In the genomic region with DNA sequence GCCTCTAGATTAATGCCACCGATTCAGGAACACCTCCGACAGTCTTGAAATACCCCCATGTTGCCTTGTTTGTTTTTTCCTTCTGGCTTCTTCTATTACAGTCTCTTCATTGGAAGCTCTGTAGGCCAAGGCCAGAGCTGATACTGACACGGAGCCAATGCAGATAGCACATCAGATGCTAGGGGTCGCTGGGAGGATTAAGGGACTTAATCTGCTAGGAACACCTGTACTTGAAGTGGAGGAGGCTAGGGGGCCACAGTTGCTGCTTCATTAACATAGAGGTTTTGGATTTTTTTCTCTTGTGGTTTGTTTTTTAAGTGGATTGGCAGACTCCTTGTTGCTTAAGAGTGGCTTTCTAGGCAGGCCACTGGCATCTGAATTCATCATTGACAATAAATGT, we compare ENCODE assay signal across 33 cellular contexts. TPM values are rescaled to one million over a fixed set of nuclear protein-coding genes. Genes with fewer than 3 reads are reported as not detected.
DNase-seq lines count a peak whose midpoint lies in the region; ATAC-seq, FAIRE-seq and TF ChIP-seq lines count a peak whose summit lies in the region.
"Had no signal": no experiment of that assay in that cellular context is flagged by ENCODE, and none has a peak within 500 bp of the region (broad histone marks: within the 10 kb centered on the region; RNA-seq: fewer than 3 reads in every experiment).

No MANE protein-coding gene starts in this region.

- WGBS in endodermal cell (ENCODE audit: insufficient coverage in 1 of 2, insufficient read length in 1 of 2), 2 experiments, result 80 to 100% methylated on average over 1 to 4 of the region's 4 CpGs
- 53 to 63% methylated on average over 4 of the region's 4 CpGs for WGBS in pancreas, 2 donors

- peak; percentile 43 for TF ChIP-seq CTCF in endodermal cell (conservative IDR thresholded peaks at IDR 0.05)
- TF ChIP-seq CTCF in GM13976 (IDR thresholded peaks at IDR 0.05; ENCODE audit: borderline replicate concordance, control extremely low read depth, extremely low read depth, insufficient read depth, missing control alignments), result no peak
- TF ChIP-seq CTCF in pancreas (IDR thresholded peaks at IDR 0.05), result no peak

- FAIRE-seq in pancreas (lab: Jason Lieb, UNC), result no peak
- FAIRE-seq: urothelium cell line had no signal

- ATAC-seq in activated naive CD4-positive, alpha-beta T cell treated with anti-CD3 and anti-CD28 coated beads, Interleukin-2, amount 50 U/mL, for 72 hours, result no peak
- no peak for ATAC-seq in stimulated activated memory B cell treated with anti-CD40 and anti-IgM and Interleukin-4, amounts not matched to agents 10 μg/mL and 1 μg/mL and 100 μg/mL, for 72 hours
- no peak for ATAC-seq in pancreas
- ATAC-seq: right lobe of liver had no signal

- H3K27me3 ChIP-seq in endodermal cell (ENCODE audit: control insufficient read depth, insufficient read depth, low read length, poor library complexity, severe bottlenecking) (no peaks in the 10 kb centered on the region), pancreas (no peaks in the 10 kb centered on the region)
- H3K27me3 ChIP-seq: colonic mucosa, right lobe of liver, spleen, stomach had no signal

- no peaks in the 10 kb centered on the region for H3K36me3 ChIP-seq in endodermal cell (ENCODE audit: control insufficient read depth, insufficient read depth, low read length)
- no peaks in the 10 kb centered on the region for H3K36me3 ChIP-seq in pancreas
- H3K36me3 ChIP-seq: prostate gland had no signal

- peaks cover 29% of the 10 kb centered on the region for H3K36me3 Mint-ChIP-seq in activated naive CD4-positive, alpha-beta T cell treated with anti-CD3 and anti-CD28 coated beads, Interleukin-2, amount 50 U/mL, for 24 hours
- peaks cover 24 to 34% of the 10 kb centered on the region in 2 donors for H3K36me3 Mint-ChIP-seq in activated naive CD4-positive, alpha-beta T cell treated with anti-CD3 and anti-CD28 coated beads, Interleukin-2, amount 50 U/mL, for 72 hours
- peaks cover 39% of the 10 kb centered on the region for H3K36me3 Mint-ChIP-seq in endodermal cell (ENCODE audit: low read depth)
- H3K36me3 Mint-ChIP-seq in stimulated activated memory B cell treated with anti-CD40 and anti-IgM and Interleukin-4, amounts not matched to agents 10 μg/mL and 1 μg/mL and 100 μg/mL, for 72 hours, result peaks cover 68% of the 10 kb centered on the region

- peak overlapping the region; percentile 5 for H3K27ac Mint-ChIP-seq in activated naive CD4-positive, alpha-beta T cell treated with anti-CD3 and anti-CD28 coated beads, Interleukin-2, amount 50 U/mL, for 24 hours
- H3K27ac Mint-ChIP-seq in activated naive CD4-positive, alpha-beta T cell treated with anti-CD3 and anti-CD28 coated beads, Interleukin-2, amount 50 U/mL, for 72 hours, result peak overlapping the region in 1 of 2 donors; percentile 45
- no peak overlapping the region for H3K27ac Mint-ChIP-seq in endodermal cell
- peak overlapping the region; percentile 35 for H3K27ac Mint-ChIP-seq in stimulated activated memory B cell treated with anti-CD40 and anti-IgM and Interleukin-4, amounts not matched to agents 10 μg/mL and 1 μg/mL and 100 μg/mL, for 72 hours
- H3K27ac Mint-ChIP-seq: activated CD4-positive, alpha-beta T cell treated with anti-CD3 and anti-CD28 coated beads, Interleukin-2, amount 10 ng/mL, durations not matched to agents 24 days and 14 days; activated naive CD8-positive, alpha-beta T cell treated with anti-CD3 and anti-CD28 coated beads for 36 hours; T-helper 2 cell treated with Interferon-gamma antibody and Interleukin-4, amounts not matched to agents 5 μg/mL and 100 μg/mL, for 36 hours had no signal

- H3K4me3 ChIP-seq in endodermal cell (ENCODE audit: low read length) (no peak overlapping the region), pancreas (no peak overlapping the region)
- H3K4me3 ChIP-seq: colonic mucosa, left ventricle myocardium inferior, prostate gland, right lobe of liver, spleen, stomach had no signal

- H3K4me1 Mint-ChIP-seq in activated naive CD4-positive, alpha-beta T cell treated with anti-CD3 and anti-CD28 coated beads, Interleukin-2, amount 50 U/mL, for 24 hours, result no peaks in the 10 kb centered on the region
- H3K4me1 Mint-ChIP-seq in endodermal cell, result peaks cover 6% of the 10 kb centered on the region
- H3K4me1 Mint-ChIP-seq in stimulated activated memory B cell treated with anti-CD40 and anti-IgM and Interleukin-4, amounts not matched to agents 10 μg/mL and 1 μg/mL and 100 μg/mL, for 72 hours, result no peaks in the 10 kb centered on the region
- H3K4me1 Mint-ChIP-seq: activated CD4-positive, alpha-beta T cell treated with anti-CD3 and anti-CD28 coated beads, Interleukin-2, amount 10 ng/mL, durations not matched to agents 24 days and 14 days; activated naive CD8-positive, alpha-beta T cell treated with anti-CD3 and anti-CD28 coated beads for 36 hours had no signal

- in situ Hi-C loops in GM13976 (cut with MboI; ENCODE audit: low sequenced_read_pairs, unreplicated experiment), result no loop called here

- H3K9ac ChIP-seq in endodermal cell (ENCODE audit: extremely low read depth, low read length, poor library complexity, severe bottlenecking), result no peak overlapping the region

- no peak overlapping the region for H3K27ac ChIP-seq in endodermal cell (ENCODE audit: low read depth, low read length)
- H3K27ac ChIP-seq in pancreas, result no peak overlapping the region
- H3K27ac ChIP-seq: 22Rv1, colonic mucosa, left ventricle myocardium inferior, prostate gland, right lobe of liver, spleen, stomach had no signal

- intact Hi-C loops in pancreas (cut with DNase I), result no loop called here

- H3K4me3 Mint-ChIP-seq in activated naive CD4-positive, alpha-beta T cell treated with anti-CD3 and anti-CD28 coated beads, Interleukin-2, amount 50 U/mL, for 24 hours, result no peak overlapping the region
- H3K4me3 Mint-ChIP-seq in endodermal cell, result no peak overlapping the region
- H3K4me3 Mint-ChIP-seq in stimulated activated memory B cell treated with anti-CD40 and anti-IgM and Interleukin-4, amounts not matched to agents 10 μg/mL and 1 μg/mL and 100 μg/mL, for 72 hours, result no peak overlapping the region
- H3K4me3 Mint-ChIP-seq: activated CD4-positive, alpha-beta T cell treated with anti-CD3 and anti-CD28 coated beads, Interleukin-2, amount 10 ng/mL, durations not matched to agents 24 days and 14 days; activated naive CD8-positive, alpha-beta T cell treated with anti-CD3 and anti-CD28 coated beads for 36 hours; T-helper 2 cell treated with Interferon-gamma antibody and Interleukin-4, amounts not matched to agents 5 μg/mL and 100 μg/mL, for 36 hours had no signal

- no peaks in the 10 kb centered on the region for H3K27me3 Mint-ChIP-seq in activated naive CD4-positive, alpha-beta T cell treated with anti-CD3 and anti-CD28 coated beads, Interleukin-2, amount 50 U/mL, for 24 hours
- no peaks in the 10 kb centered on the region for H3K27me3 Mint-ChIP-seq in endodermal cell (ENCODE audit: insufficient read depth)
- H3K27me3 Mint-ChIP-seq in stimulated activated memory B cell treated with anti-CD40 and anti-IgM and Interleukin-4, amounts not matched to agents 10 μg/mL and 1 μg/mL and 100 μg/mL, for 72 hours, result no peaks in the 10 kb centered on the region
- H3K27me3 Mint-ChIP-seq: activated CD4-positive, alpha-beta T cell treated with anti-CD3 and anti-CD28 coated beads, Interleukin-2, amount 10 ng/mL, durations not matched to agents 24 days and 14 days; activated naive CD8-positive, alpha-beta T cell treated with anti-CD3 and anti-CD28 coated beads for 36 hours had no signal

- no peaks in the 10 kb centered on the region for H3K4me1 ChIP-seq in endodermal cell (ENCODE audit: control insufficient read depth, insufficient read depth, low read length)
- H3K4me1 ChIP-seq in pancreas, result no peaks in the 10 kb centered on the region
- H3K4me1 ChIP-seq: colonic mucosa, left ventricle myocardium inferior, prostate gland, right lobe of liver, spleen, stomach had no signal

- peaks cover 9% of the 10 kb centered on the region for H3K9me3 Mint-ChIP-seq in activated naive CD4-positive, alpha-beta T cell treated with anti-CD3 and anti-CD28 coated beads, Interleukin-2, amount 50 U/mL, for 24 hours
- H3K9me3 Mint-ChIP-seq in activated naive CD4-positive, alpha-beta T cell treated with anti-CD3 and anti-CD28 coated beads, Interleukin-2, amount 50 U/mL, for 72 hours, result peaks cover 6 to 7% of the 10 kb centered on the region in 2 donors
- peaks cover 40% of the 10 kb centered on the region for H3K9me3 Mint-ChIP-seq in endodermal cell
- H3K9me3 Mint-ChIP-seq in stimulated activated memory B cell treated with anti-CD40 and anti-IgM and Interleukin-4, amounts not matched to agents 10 μg/mL and 1 μg/mL and 100 μg/mL, for 72 hours, result peaks cover 3% of the 10 kb centered on the region

- H3K9me3 ChIP-seq in endodermal cell (ENCODE audit: control insufficient read depth, low read length), result peaks cover 22% of the 10 kb centered on the region
- no peaks in the 10 kb centered on the region for H3K9me3 ChIP-seq in pancreas
- H3K9me3 ChIP-seq: colonic mucosa, left ventricle myocardium inferior, prostate gland, right lobe of liver, stomach had no signal

- no peak for DNase-seq in activated naive CD4-positive, alpha-beta T cell treated with anti-CD3 and anti-CD28 coated beads, Interleukin-2, amount 50 U/mL, for 72 hours (ENCODE audit: low spot score in 2 of 2)
- DNase-seq in OCI-M1 (lab: John Stamatoyannopoulos, UW) (peak; percentile 31), endodermal cell (peak; percentile 53), GM13976 (ENCODE audit: low spot score) (no peak), pancreas (no peak)
- no peak for DNase-seq in activated CD4-positive, CD25-positive, alpha-beta regulatory T cell (lab: John Stamatoyannopoulos, UW)
- DNase-seq: activated CD4-positive, alpha-beta T cell treated with anti-CD3 and anti-CD28 coated beads, Interleukin-2, amount 10 ng/mL, durations not matched to agents 24 days and 14 days; activated effector memory CD4-positive, alpha-beta T cell treated with Interleukin-2 at 50 U/mL for 16 hours; activated naive CD8-positive, alpha-beta T cell treated with anti-CD3 and anti-CD28 coated beads for 36 hours; anterior cingulate cortex; colonic mucosa; effector CD8-positive, alpha-beta T cell; EL; glutamatergic neuron; HCEC 1CT; islet precursor cell; left ventricle myocardium inferior; NCI-H1092; NCI-H1694; NCI-H510A treated with DMSO at 0.1 percent for 48 hours; NK-92 treated with Interleukin-12 subunit alpha and Interleukin-12 subunit beta, amount 100 ng/mL, for 24 hours; nucleus accumbens; right lobe of liver; Right ventricle myocardium superior; spleen; stimulated activated CD4-positive, alpha-beta T cell treated with anti-CD3 and anti-CD28 coated beads, Interleukin-2, amount 100 ng/mL, for 24 hours; stomach had no signal

RNA-seq across cellular contexts. Expression of a gene that starts 49.6 kb away (rescaled TPM):
- total RNA-seq in activated naive CD4-positive, alpha-beta T cell treated with anti-CD3 and anti-CD28 coated beads, Interleukin-2, amount 50 U/mL, for 72 hours, result 10 to 100 TPM; 56.0 to 69.3 TPM
- total RNA-seq in endodermal cell (10 to 100 TPM; 16.4 to 19.1 TPM), pancreas (10 to 100 TPM in 5 of 6 donors, 1 to 10 TPM in 1; 7.6 to 27.7 (median 13.4) TPM)
- polyA plus RNA-seq in endodermal cell (2013, experiment 1 of 2), result 3.8 TPM
- polyA plus RNA-seq in endodermal cell (2013, experiment 2 of 2), result 3.4 TPM
- 10 to 100 TPM in 1 of 2 donors, 1 to 10 TPM in 1; 7.2 to 11.3 TPM for polyA plus RNA-seq in pancreas

Comparison
In these comparisons a context has a peak if more than half of its experiments do, and no peak if none do; other contexts are left out.
1. DNase-seq: peak in OCI-M1 (single experiment) and endodermal cell (single experiment); none in activated naive CD4-positive, alpha-beta T cell treated with anti-CD3 and anti-CD28 coated beads, Interleukin-2, amount 50 U/mL, for 72 hours (0 of 2), GM13976 (single experiment), activated CD4-positive, CD25-positive, alpha-beta regulatory T cell (0 of 4) and pancreas (0 of 6).